ENCODE assay signal across 8 cellular contexts in genomic region chr1:35030338-35031102, GRCh38. TPM values are rescaled to one million over a fixed set of nuclear protein-coding genes. Genes with fewer than 3 reads are reported as not detected.
DNase-seq lines count a peak whose midpoint lies in the region; ATAC-seq and TF ChIP-seq lines count a peak whose summit lies in the region.

No MANE protein-coding gene starts in this region.

- POLR2A ChIA-PET in Caco-2 (lab: Charles Lee), result interaction anchor here (0.5 to 1.0 kb wide), 4 partner anchors 28 to 187 kb away, joined by 3 to 6 read pairs (median 3); partner anchors contain the start of gene ZMYM1

- H3K9me2 ChIP-seq in MM.1S (replicated peaks; ENCODE audit: insufficient read depth, low read length), result no peaks in the 10 kb centered on the region

- H3K27ac ChIP-seq in MM.1S (ENCODE audit: low read length), result peak overlapping the region; percentile 85; the same call in 1 of the 2 replicates
- peak overlapping the region; percentile 97 for H3K27ac ChIP-seq in caudate nucleus (ENCODE audit: low read depth, low read length)

- CTCF ChIA-PET in Caco-2 (lab: Charles Lee), result no interaction called here

- H3K36me3 Mint-ChIP-seq in Caco-2 (ENCODE audit: insufficient read depth, unreplicated experiment) (peaks cover 24% of the 10 kb centered on the region), mesothelial cell of epicardium (peaks cover 16% of the 10 kb centered on the region)

- no peaks in the 10 kb centered on the region for H3K9me3 ChIP-seq in Caco-2
- no peaks in the 10 kb centered on the region for H3K9me3 ChIP-seq in MM.1S (replicated peaks; ENCODE audit: insufficient read depth, low read length)

- H3K4me2 ChIP-seq in MM.1S (ENCODE audit: low read depth, low read length), result peak overlapping the region; percentile 70

- H3K9ac ChIP-seq in MM.1S (ENCODE audit: low read length), result peak overlapping the region; percentile 91

- H4K20me1 ChIP-seq in MM.1S (ENCODE audit: insufficient read depth, low read length), result no peaks in the 10 kb centered on the region

- ATAC-seq in HG02798 (IDR thresholded peaks at IDR 0.05; ENCODE audit: poor library complexity, unreplicated experiment), result no peak

- H3K27me3 Mint-ChIP-seq in Caco-2 (ENCODE audit: insufficient read depth, unreplicated experiment) (no peaks in the 10 kb centered on the region), mesothelial cell of epicardium (ENCODE audit: low read depth) (peaks cover 3% of the 10 kb centered on the region)

- H3K9me3 Mint-ChIP-seq in Caco-2 (ENCODE audit: unreplicated experiment) (no peaks in the 10 kb centered on the region), mesothelial cell of epicardium (peaks cover 14% of the 10 kb centered on the region)

- TF ChIP-seq CTCF in Caco-2 (IDR thresholded peaks at IDR 0.05; ENCODE audit: insufficient read depth in 1 of 2, low read depth in 1 of 2, low read length in 1 of 2, severe bottlenecking in 1 of 2, unreplicated experiment in 1 of 2) (no peak), MM.1S (IDR thresholded peaks at IDR 0.05; ENCODE audit: low read length) (no peak), mesothelial cell of epicardium (IDR thresholded peaks at IDR 0.05; ENCODE audit: unreplicated experiment) (no peak)

- H3K36me3 ChIP-seq in Caco-2 (ENCODE audit: control insufficient read depth, insufficient read depth, low read length), result no peaks in the 10 kb centered on the region
- H3K36me3 ChIP-seq in MM.1S (replicated peaks; ENCODE audit: insufficient read depth, low read length), result no peaks in the 10 kb centered on the region

- H3K79me2 ChIP-seq in MM.1S (ENCODE audit: low read length), result peaks cover 32% of the 10 kb centered on the region

- peak overlapping the region; percentile 99 for H2AFZ ChIP-seq in MM.1S (ENCODE audit: low read length)

- no peaks in the 10 kb centered on the region for H3K4me1 Mint-ChIP-seq in Caco-2 (ENCODE audit: low read depth, unreplicated experiment)
- peaks cover 18% of the 10 kb centered on the region for H3K4me1 Mint-ChIP-seq in mesothelial cell of epicardium

- H3K4me3 Mint-ChIP-seq in Caco-2 (ENCODE audit: unreplicated experiment) (peak overlapping the region; percentile 89), mesothelial cell of epicardium (peak overlapping the region; percentile 97)

- BruUV-seq in Caco-2 (replicated peaks; lab: Mats Ljungman, UMichigan), result no TSS peak

- H3K4me1 ChIP-seq in Caco-2 (no peaks in the 10 kb centered on the region), MM.1S (ENCODE audit: low read length) (no peaks in the 10 kb centered on the region; the same call in 1 of the 2 replicates)

- intact Hi-C loops in Caco-2 (cut with micrococcal nuclease; ENCODE audit: unreplicated experiment), result no loop called here

- H3K4me3 ChIP-seq in Caco-2 (ENCODE audit: low read depth, low read length) (peak overlapping the region; percentile 41), MM.1S (ENCODE audit: low read length) (peak overlapping the region; percentile 99)

- H3K27me3 ChIP-seq in Caco-2 (replicated peaks; ENCODE audit: control insufficient read depth, insufficient read depth, low read length) (no peaks in the 10 kb centered on the region), MM.1S (replicated peaks; ENCODE audit: insufficient read depth, low read length) (no peaks in the 10 kb centered on the region)

- peak overlapping the region; percentile 95 for H3K27ac Mint-ChIP-seq in Caco-2 (ENCODE audit: unreplicated experiment)
- peak overlapping the region; percentile 99 for H3K27ac Mint-ChIP-seq in mesothelial cell of epicardium

- DNase-seq in Caco-2, result no peak
- DNase-seq in MM.1S, result no peak
- no peak for DNase-seq in caudate nucleus (lab: John Stamatoyannopoulos, UW)
- no peak for DNase-seq in mesothelial cell of epicardium (ENCODE audit: low spot score in 2 of 2, unreplicated experiment in 2 of 2)
- no peak for DNase-seq in SHP77 (lab: John Stamatoyannopoulos, UW)
- no peak for DNase-seq in GM19240 (ENCODE audit: insufficient read length, low spot score)
- no peak for DNase-seq in AG08396 (ENCODE audit: low spot score)

- H3F3A ChIP-seq in MM.1S (ENCODE audit: insufficient read depth, low read length), result peaks cover 5% of the 10 kb centered on the region

RNA-seq across cellular contexts. Expression of gene ZMYM6, which starts 1.2 kb away (rescaled TPM):
- total RNA-seq in Caco-2 (2022) (10.0 and 10.1 TPM in 2 replicates), mesothelial cell of epicardium (18.5 to 20.1 TPM (median 18.7 TPM) in 3 replicates)

RNA-seq across cellular contexts. Expression of gene TMEM35B, which starts 45.4 kb away (rescaled TPM):
- total RNA-seq in Caco-2 (2022) (13.0 and 13.9 TPM in 2 replicates), mesothelial cell of epicardium (13.9 to 16.5 TPM (median 14.9 TPM) in 3 replicates)

RNA-seq across cellular contexts. Expression of gene ZMYM1, which starts 48.7 kb away (rescaled TPM):
- 14.0 and 15.7 TPM in 2 replicates for total RNA-seq in Caco-2 (2022)
- 24.1 to 25.1 TPM (median 24.2 TPM) in 3 replicates for total RNA-seq in mesothelial cell of epicardium
